21 cellular contexts compared by ENCODE assay signal in genomic region chr13:59230484-59231264, GRCh38.
DNase-seq lines count a peak whose midpoint lies in the region; ATAC-seq and TF ChIP-seq lines count a peak whose summit lies in the region.
"Had no signal": no experiment of that assay in that cellular context is flagged by ENCODE, and none has a peak within 500 bp of the region (broad histone marks: within the 10 kb centered on the region; RNA-seq: fewer than 3 reads in every experiment).

No MANE protein-coding gene starts in this region.

- TF ChIP-seq CTCF in A673 (conservative IDR thresholded peaks at IDR 0.05; ENCODE audit: low read depth, low read length) (no peak), stomach (IDR thresholded peaks at IDR 0.05) (no peak)

- no peak for TF ChIP-seq POLR2A in stomach (IDR thresholded peaks at IDR 0.05)

- no peak for TF ChIP-seq EP300 in stomach (IDR thresholded peaks at IDR 0.05)

- H3K36me3 ChIP-seq in A673 (ENCODE audit: insufficient read depth, low read length, poor library complexity, severe bottlenecking) (no peaks in the 10 kb centered on the region), stomach (no peaks in the 10 kb centered on the region)
- H3K36me3 ChIP-seq: colonic mucosa, heart left ventricle, Peyer's patch, thoracic aorta had no signal

- POLR2A ChIA-PET in A673 (lab: Charles Lee; ENCODE audit: low non-redundant PET): no interaction called here

- BruUV-seq in A673 (replicated peaks; lab: Mats Ljungman, UMichigan): no TSS peak

- ATAC-seq in GM19455 (IDR thresholded peaks at IDR 0.05; ENCODE audit: unreplicated experiment): peak; percentile 59
- ATAC-seq: heart left ventricle had no signal

- H3K4me3 ChIP-seq in A673 (ENCODE audit: low read depth, low read length, poor library complexity, severe bottlenecking) (no peak overlapping the region), stomach (no peak overlapping the region)
- H3K4me3 ChIP-seq: colonic mucosa, heart left ventricle, Peyer's patch, thoracic aorta had no signal

- H3K4me1 ChIP-seq in A673 (ENCODE audit: insufficient read depth, low read length, poor library complexity, severe bottlenecking) (peaks cover 26% of the 10 kb centered on the region), stomach (no peaks in the 10 kb centered on the region)
- H3K4me1 ChIP-seq: colonic mucosa, heart left ventricle, Peyer's patch had no signal

- intact Hi-C loops in A673 (cut with micrococcal nuclease; ENCODE audit: unreplicated experiment): loop anchor here (10.0 kb wide), 1 partner anchor 444 kb away; no protein-coding TSS in a partner anchor
- intact Hi-C loops in stomach (cut with DNase I; ENCODE audit: low total_unique reads): no loop called here

- H3K9me3 ChIP-seq in A673 (ENCODE audit: low read depth, low read length, poor library complexity, severe bottlenecking) (no peaks in the 10 kb centered on the region), stomach (no peaks in the 10 kb centered on the region)
- H3K9me3 ChIP-seq: colonic mucosa, heart left ventricle, Peyer's patch, thoracic aorta had no signal

- CTCF ChIA-PET in A673 (lab: Charles Lee): no interaction called here

- no peak overlapping the region for H3K27ac ChIP-seq in A673 (ENCODE audit: low read depth, low read length, poor library complexity, severe bottlenecking)
- no peak overlapping the region for H3K27ac ChIP-seq in stomach
- H3K27ac ChIP-seq: colonic mucosa, heart left ventricle, Peyer's patch, thoracic aorta had no signal

- H3K27me3 ChIP-seq in A673 (replicated peaks; ENCODE audit: insufficient read depth, low read depth, low read length, poor library complexity) (no peaks in the 10 kb centered on the region), stomach (no peaks in the 10 kb centered on the region)
- H3K27me3 ChIP-seq: colonic mucosa, heart left ventricle, Peyer's patch had no signal

- 63 to 89% (median 83%) methylated on average over 2 of the region's 2 CpGs for WGBS in stomach, 5 donors

- DNase-seq in A673 (ENCODE audit: low spot score) (peak; percentile 63), OCI-M1 (lab: John Stamatoyannopoulos, UW) (peak; percentile 94), islet precursor cell (peak; percentile 90), SW 1271 (lab: John Stamatoyannopoulos, UW) (no peak), EL (no peak), stomach (no peak)
- DNase-seq in activated CD4-positive, CD25-positive, alpha-beta regulatory T cell (lab: John Stamatoyannopoulos, UW): no peak
- DNase-seq: activated CD4-positive, alpha-beta T cell treated with anti-CD3 and anti-CD28 coated beads, Interleukin-2, amount 50 U/mL, for 48 hours; activated naive CD8-positive, alpha-beta T cell treated with anti-CD3 and anti-CD28 coated beads for 36 hours; activated T-cell treated with anti-CD3 and anti-CD28 coated beads, Interleukin-2, amount 50 U/mL, for 1 hour; colonic mucosa; MV-4-11; NCI-H2029 treated with DMSO at 0.1 percent for 48 hours; NCI-H774; nucleus accumbens; Peyer's patch; stimulated activated CD4-positive, alpha-beta T cell treated with anti-CD3 and anti-CD28 coated beads, Interleukin-12 subunit alpha, Interleukin-12 subunit beta, amount 100 ng/mL, for 4 hours; stimulated activated CD8-positive, alpha-beta memory T cell treated with anti-CD3 and anti-CD28 coated beads, Interleukin-4, amount 100 ng/mL, for 48 hours had no signal

Comparison
In these comparisons a context has a peak if more than half of its experiments do, and no peak if none do; other contexts are left out.
1. DNase-seq: peak in A673 (single experiment), OCI-M1 (single experiment) and islet precursor cell (single experiment); none in SW 1271 (0 of 2), EL (single experiment), stomach (single experiment) and activated CD4-positive, CD25-positive, alpha-beta regulatory T cell (0 of 4).